Comparison of ENCODE assay signal across 29 cellular contexts in the genomic region with DNA sequence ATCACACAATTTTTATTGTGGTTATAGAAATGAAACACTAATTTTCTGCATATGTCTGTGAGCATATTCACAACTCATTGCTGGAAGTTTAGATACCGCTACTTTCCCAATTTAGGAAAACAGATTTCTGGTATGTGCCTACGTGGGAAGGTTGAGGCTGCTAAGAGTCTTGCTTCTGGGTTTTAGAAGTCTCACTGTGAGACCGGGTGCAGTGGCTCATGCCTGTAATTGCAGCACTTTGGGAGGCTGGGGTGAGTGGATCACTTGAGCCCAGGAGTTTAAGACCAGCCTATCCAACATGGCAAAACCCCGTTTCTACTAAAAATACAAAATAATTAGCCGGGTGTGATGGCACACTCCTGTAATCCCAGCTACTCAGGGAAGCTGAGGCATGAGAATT. TPM values are rescaled to one million over a fixed set of nuclear protein-coding genes. Genes with fewer than 3 reads are reported as not detected.
DNase-seq lines count a peak whose midpoint lies in the region; ATAC-seq and TF ChIP-seq lines count a peak whose summit lies in the region.
"Had no signal": no experiment of that assay in that cellular context is flagged by ENCODE, and none has a peak within 500 bp of the region (broad histone marks: within the 10 kb centered on the region; RNA-seq: fewer than 3 reads in every experiment).

No MANE protein-coding gene starts in this region.

- H3K9me3 ChIP-seq in adipocyte (ENCODE audit: control insufficient read depth, low read length) (no peaks in the 10 kb centered on the region), mesenchymal stem cell (ENCODE audit: control insufficient read depth, low read length) (no peaks in the 10 kb centered on the region), lower lobe of right lung (no peaks in the 10 kb centered on the region)
- H3K9me3 ChIP-seq: ascending aorta; BLaER1 treated with 17β-estradiol and CSF1 and Interleukin-3, amounts not matched to agents 10 nM and 100 nM; esophagus muscularis mucosa; transverse colon had no signal

- H3K36me3 ChIP-seq in adipocyte (ENCODE audit: control insufficient read depth, insufficient read depth, low read length, severe bottlenecking) (peaks cover 3% of the 10 kb centered on the region), mesenchymal stem cell (ENCODE audit: control insufficient read depth in 1 of 2, insufficient read depth in 2 of 2, low read depth in 1 of 2, low read length in 2 of 2) (peaks cover 0 to 4% of the 10 kb centered on the region in 2 experiments), lower lobe of right lung (peaks cover 5% of the 10 kb centered on the region)
- H3K36me3 ChIP-seq: ascending aorta, transverse colon had no signal

- H3K9ac ChIP-seq in adipocyte (ENCODE audit: low read length): no peak overlapping the region
- no peak overlapping the region for H3K9ac ChIP-seq in mesenchymal stem cell (ENCODE audit: low read length)
- H3K9ac ChIP-seq: BLaER1 treated with 17β-estradiol and CSF1 and Interleukin-3, amounts not matched to agents 10 nM and 100 nM had no signal

- no peak for ATAC-seq in lower lobe of right lung
- ATAC-seq in GM18909 (IDR thresholded peaks at IDR 0.05; ENCODE audit: poor library complexity, unreplicated experiment): no peak
- no peak for ATAC-seq in HG02973 (IDR thresholded peaks at IDR 0.05; ENCODE audit: unreplicated experiment)
- ATAC-seq: activated T-cell treated with anti-CD3 and anti-CD28 coated beads, Interleukin-2, amount 50 U/mL, for 4 hours; stimulated activated effector memory CD8-positive, alpha-beta T cell treated with anti-CD3 and anti-CD28 coated beads, Interleukin-12 subunit alpha, Interleukin-12 subunit beta, amount 100 ng/mL, for 72 hours had no signal

- H4K91ac ChIP-seq in mesenchymal stem cell (ENCODE audit: low read length): no peak overlapping the region

- no peak overlapping the region for H2BK15ac ChIP-seq in mesenchymal stem cell (ENCODE audit: low read depth, poor library complexity, severe bottlenecking)

- no peak overlapping the region for H3K4me3 ChIP-seq in AG10803 (ENCODE audit: low read length)
- H3K4me3 ChIP-seq in adipocyte (ENCODE audit: low read length): no peak overlapping the region
- H3K4me3 ChIP-seq in mesenchymal stem cell (ENCODE audit: insufficient read depth in 1 of 2, low read depth in 1 of 2, low read length in 2 of 2): no peak overlapping the region
- H3K4me3 ChIP-seq in lower lobe of right lung: no peak overlapping the region
- H3K4me3 ChIP-seq: ascending aorta; BLaER1 treated with 17β-estradiol and CSF1 and Interleukin-3, amounts not matched to agents 10 nM and 100 nM; esophagus muscularis mucosa; transverse colon had no signal

- H3K27ac ChIP-seq in mesenchymal stem cell (ENCODE audit: low read length, poor library complexity, severe bottlenecking): peak overlapping the region; percentile 32
- H3K27ac ChIP-seq in lower lobe of right lung: no peak overlapping the region
- H3K27ac ChIP-seq: ascending aorta; BLaER1 treated with 17β-estradiol and CSF1 and Interleukin-3, amounts not matched to agents 10 nM and 100 nM; esophagus muscularis mucosa; transverse colon had no signal

- no peak overlapping the region for H2AFZ ChIP-seq in mesenchymal stem cell (ENCODE audit: low read depth, low read length)

- no peak overlapping the region for H2BK120ac ChIP-seq in mesenchymal stem cell (ENCODE audit: low read depth, low read length)

- no peak overlapping the region for H2BK5ac ChIP-seq in mesenchymal stem cell (ENCODE audit: low read depth, low read length, poor library complexity, severe bottlenecking)

- no peak overlapping the region for H3K14ac ChIP-seq in mesenchymal stem cell (ENCODE audit: low read length in 2 of 2)

- no peak overlapping the region for H3K4ac ChIP-seq in mesenchymal stem cell (ENCODE audit: low read depth in 1 of 2, low read length in 2 of 2)

- no peak for TF ChIP-seq CTCF in AG10803 (conservative IDR thresholded peaks at IDR 0.05; ENCODE audit: low read length)
- no peak for TF ChIP-seq CTCF in lower lobe of right lung (IDR thresholded peaks at IDR 0.05)

- no peak overlapping the region for H2AK5ac ChIP-seq in mesenchymal stem cell (ENCODE audit: low read length, severe bottlenecking)

- H3K79me1 ChIP-seq in mesenchymal stem cell (replicated peaks; ENCODE audit: low read length, poor library complexity, severe bottlenecking): peaks cover 9% of the 10 kb centered on the region

- WGBS in mesenchymal stem cell: 94% methylated on average over 4 of the region's 5 CpGs

- DNase-seq in AG10803 (ENCODE audit: low read depth): peak; percentile 43
- peak; percentile 8 for DNase-seq in KBM-7
- DNase-seq in adipocyte (ENCODE audit: low read depth): peak; percentile 27
- no peak for DNase-seq in mesenchymal stem cell
- DNase-seq in activated CD4-positive, alpha-beta T cell treated with anti-CD3 and anti-CD28 coated beads for 48 hours: no peak
- DNase-seq in lower lobe of right lung: no peak
- DNase-seq: activated CD4-positive, CD25-positive, alpha-beta regulatory T cell; activated gamma-delta T cell; activated naive CD8-positive, alpha-beta T cell treated with anti-CD3 and anti-CD28 coated beads, Interleukin-2, amount 10 ng/mL, durations not matched to agents 7 days and 5 days; activated T-cell treated with anti-CD3 and anti-CD28 coated beads, Interleukin-2, amount 50 U/mL, for 4 hours; caudate nucleus; HFFc6; Karpas-422; midbrain; naive B cell; NCI-H1417 treated with DMSO at 0.1 percent for 48 hours; NCI-H2081; NCI-H226; NCI-H69; nucleus accumbens; SIG-M5; stimulated activated CD4-positive, alpha-beta T cell treated with anti-CD3 and anti-CD28 coated beads, Interleukin-15, amount 100 ng/mL, for 24 hours; transverse colon had no signal

- H3K4me2 ChIP-seq in mesenchymal stem cell (ENCODE audit: low read length, poor library complexity, severe bottlenecking): no peak overlapping the region
- H3K4me2 ChIP-seq: BLaER1 treated with 17β-estradiol and CSF1 and Interleukin-3, amounts not matched to agents 10 nM and 100 nM had no signal

- H2BK12ac ChIP-seq in mesenchymal stem cell (ENCODE audit: low read length in 2 of 2): no peak overlapping the region

- intact Hi-C loops in lower lobe of right lung (cut with DNase I): no loop called here

- H3K18ac ChIP-seq in mesenchymal stem cell (ENCODE audit: low read depth in 1 of 2, low read length in 2 of 2): no peak overlapping the region

- H3K27me3 ChIP-seq in adipocyte (replicated peaks; ENCODE audit: control insufficient read depth, insufficient read depth, low read length) (no peaks in the 10 kb centered on the region), mesenchymal stem cell (ENCODE audit: control insufficient read depth in 1 of 2, insufficient read depth in 1 of 2, low read length in 2 of 2) (no peaks in the 10 kb centered on the region), lower lobe of right lung (ENCODE audit: low read depth) (no peaks in the 10 kb centered on the region)
- H3K27me3 ChIP-seq: ascending aorta; BLaER1 treated with 17β-estradiol and CSF1 and Interleukin-3, amounts not matched to agents 10 nM and 100 nM; esophagus muscularis mucosa; transverse colon had no signal

- H3K4me1 ChIP-seq in adipocyte (ENCODE audit: control insufficient read depth, insufficient read depth, low read length) (peaks cover 15% of the 10 kb centered on the region), mesenchymal stem cell (ENCODE audit: control insufficient read depth, insufficient read depth, low read depth, low read length) (peaks cover 18% of the 10 kb centered on the region), lower lobe of right lung (no peaks in the 10 kb centered on the region)
- H3K4me1 ChIP-seq: ascending aorta had no signal

- no peak overlapping the region for H4K8ac ChIP-seq in mesenchymal stem cell (ENCODE audit: low read length)

- in situ Hi-C loops in KBM-7 (cut with MboI; ENCODE audit: low pct_unique_long_range_greater_than_20kb, low sequenced_read_pairs): no loop called here

- no peak overlapping the region for H3K23ac ChIP-seq in mesenchymal stem cell (ENCODE audit: low read length in 2 of 2)

RNA-seq across cellular contexts. Expression of gene UBAP1, which starts 39.6 kb away (rescaled TPM):
- 30.9 TPM for polyA plus RNA-seq in mesenchymal stem cell (2013, experiment 1 of 2)
- 29.7 TPM for polyA plus RNA-seq in mesenchymal stem cell (2013, experiment 2 of 2)
- 47.0 TPM for total RNA-seq in lower lobe of right lung

Comparison
In these comparisons a context has a peak if more than half of its experiments do, and no peak if none do; other contexts are left out.
1. DNase-seq: peak in AG10803 (single experiment), KBM-7 (single experiment) and adipocyte (single experiment); none in mesenchymal stem cell (single experiment), activated CD4-positive, alpha-beta T cell treated with anti-CD3 and anti-CD28 coated beads for 48 hours (single experiment) and lower lobe of right lung (single experiment).